Comparison of ENCODE assay signal across 17 cellular contexts in the genomic region with DNA sequence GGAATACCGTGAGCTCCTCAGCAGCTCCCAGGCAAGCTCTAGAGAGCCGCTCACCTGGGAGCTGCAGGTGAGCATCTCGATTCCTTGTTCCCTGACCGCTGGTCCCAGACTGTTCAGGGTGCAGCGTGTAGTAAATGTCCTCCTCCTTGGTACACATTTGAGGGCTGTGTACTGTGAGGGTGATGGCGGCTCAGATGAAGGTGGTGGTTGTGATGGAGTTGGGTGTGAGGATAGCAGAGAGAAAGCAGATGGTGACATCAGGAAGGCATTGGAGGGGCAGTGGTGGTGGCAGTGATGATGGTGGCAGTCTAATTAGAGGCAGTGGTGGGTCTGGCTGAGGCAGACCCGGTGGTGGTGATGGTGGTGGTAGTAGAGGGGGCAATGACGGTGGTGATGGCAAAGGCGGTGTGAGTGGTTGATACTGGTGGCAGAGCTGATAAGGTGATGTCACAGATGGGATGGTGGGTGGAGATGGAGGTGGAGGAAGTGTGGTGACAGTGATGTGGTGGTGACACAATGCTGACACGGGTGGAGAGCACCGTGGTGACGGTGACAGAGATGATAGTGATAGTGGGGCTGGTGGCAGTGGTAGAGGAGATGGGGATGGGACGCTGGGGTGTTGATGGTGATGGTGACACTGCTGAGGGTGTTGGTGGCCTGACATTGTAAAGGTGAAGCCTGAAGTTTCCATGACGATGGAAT. TPM values are rescaled to one million over a fixed set of nuclear protein-coding genes. Genes with fewer than 3 reads are reported as not detected.
A peak's percentile ranks its signal among the peaks of the same experiment; 100 is the strongest.
DNase-seq lines count a peak whose midpoint lies in the region; TF ChIP-seq lines count a peak whose summit lies in the region.
"Had no signal": no experiment of that assay in that cellular context is flagged by ENCODE, and none has a peak within 500 bp of the region (broad histone marks: within the 10 kb centered on the region; RNA-seq: fewer than 3 reads in every experiment).

A gene (minus strand): TSS at position 51 of the 702 bp plus-strand sequence. CDS start 3,645 bp downstream, outside the sequence.

- no peaks in the 10 kb centered on the region for H3K27me3 ChIP-seq in testis
- H3K27me3 ChIP-seq in adrenal gland, result no peaks in the 10 kb centered on the region
- H3K27me3 ChIP-seq: thyroid gland had no signal

- CTCF ChIA-PET in activated CD4-positive, alpha-beta memory T cell treated with anti-CD3 and anti-CD28 coated beads, Interleukin-2, amount 10 ng/mL, durations not matched to agents 7 days and 5 days (lab: Charles Lee), result no interaction called here
- CTCF ChIA-PET in MCF 10A (lab: Yijun Ruan, JAX), result interaction anchor here (0.6 kb wide), 1 partner anchor 372 kb away, joined by 3 read pairs; no protein-coding TSS in a partner anchor

- no TSS peak for BruUV-seq in MCF 10A (replicated peaks; lab: Mats Ljungman, UMichigan)

- H3K4me1 ChIP-seq in testis (no peaks in the 10 kb centered on the region), adrenal gland (replicated peaks in 1 of 2) (no peaks in the 10 kb centered on the region)
- H3K4me1 ChIP-seq: thyroid gland had no signal

- H3K36me3 ChIP-seq in testis (ENCODE audit: low read depth, missing control alignments) (no peaks in the 10 kb centered on the region), adrenal gland (replicated peaks in 1 of 2) (no peaks in the 10 kb centered on the region)
- H3K36me3 ChIP-seq: thyroid gland had no signal

- peak; percentile 39 for DNase-seq in stimulated activated CD4-positive, alpha-beta T cell treated with anti-CD3 and anti-CD28 coated beads, Interleukin-4, amount 100 ng/mL, for 24 hours
- no peak for DNase-seq in stimulated activated CD4-positive, alpha-beta T cell treated with anti-CD3 and anti-CD28 coated beads, Interleukin-12 subunit alpha, Interleukin-12 subunit beta, amount 100 ng/mL, for 4 hours
- peak; percentile 53 for DNase-seq in activated CD4-positive, alpha-beta memory T cell treated with anti-CD3 and anti-CD28 coated beads, Interleukin-2, amount 10 ng/mL, durations not matched to agents 7 days and 5 days
- peak; percentile 37 to 56 for DNase-seq in erythroblast (lab: John Stamatoyannopoulos, UW)
- no peak for DNase-seq in testis
- DNase-seq in HCEC 1CT, result no peak
- DNase-seq in adrenal gland, result no peak
- no peak for DNase-seq in MCF 10A (ENCODE audit: unreplicated experiment)
- DNase-seq: effector CD8-positive, alpha-beta T cell; NCI-H2081; NCI-H524; SHP77 treated with DMSO at 0.1 percent for 48 hours; thyroid gland had no signal

- H3K27me3 Mint-ChIP-seq in activated CD4-positive, alpha-beta memory T cell treated with anti-CD3 and anti-CD28 coated beads, Interleukin-2, amount 10 ng/mL, durations not matched to agents 7 days and 5 days, result peaks cover 24% of the 10 kb centered on the region
- H3K27me3 Mint-ChIP-seq in MCF 10A (ENCODE audit: insufficient read depth, unreplicated experiment), result peaks cover 51% of the 10 kb centered on the region

- intact Hi-C loops in testis (cut with DNase I; ENCODE audit: low total_unique reads) (no loop called here), adrenal gland (cut with DNase I) (no loop called here), MCF 10A (cut with micrococcal nuclease) (no loop called here)

- no peak within 1 kb of the TSS for H3K4me3 ChIP-seq in testis
- H3K4me3 ChIP-seq in adrenal gland, result no peak within 1 kb of the TSS
- H3K4me3 ChIP-seq: thyroid gland had no signal

- H3K36me3 Mint-ChIP-seq in activated CD4-positive, alpha-beta memory T cell treated with anti-CD3 and anti-CD28 coated beads, Interleukin-2, amount 10 ng/mL, durations not matched to agents 7 days and 5 days (ENCODE audit: low read depth), result no peaks in the 10 kb centered on the region
- no peaks in the 10 kb centered on the region for H3K36me3 Mint-ChIP-seq in MCF 10A (ENCODE audit: insufficient read depth, unreplicated experiment)

- peak; percentile 22 for TF ChIP-seq POLR2A in erythroblast (IDR thresholded peaks at IDR 0.05; ENCODE audit: low read length)
- no peak for TF ChIP-seq POLR2A in testis (IDR thresholded peaks at IDR 0.05)
- no peak for TF ChIP-seq POLR2A in adrenal gland (IDR thresholded peaks at IDR 0.05)

- POLR2A ChIA-PET in activated CD4-positive, alpha-beta memory T cell treated with anti-CD3 and anti-CD28 coated beads, Interleukin-2, amount 10 ng/mL, durations not matched to agents 7 days and 5 days (lab: Charles Lee), result interaction anchor here (0.6 kb wide), 1 partner anchor 15 kb away, joined by 3 read pairs; no protein-coding TSS in a partner anchor
- POLR2A ChIA-PET in MCF 10A (lab: Yijun Ruan, JAX), result no interaction called here

- no peaks in the 10 kb centered on the region for H3K9me3 Mint-ChIP-seq in activated CD4-positive, alpha-beta memory T cell treated with anti-CD3 and anti-CD28 coated beads, Interleukin-2, amount 10 ng/mL, durations not matched to agents 7 days and 5 days
- peaks cover 5% of the 10 kb centered on the region for H3K9me3 Mint-ChIP-seq in MCF 10A (ENCODE audit: unreplicated experiment)
- H3K9me3 Mint-ChIP-seq: neural crest cell had no signal

- H3K9me3 ChIP-seq in testis (no peaks in the 10 kb centered on the region), adrenal gland (replicated peaks in 1 of 3) (no peaks in the 10 kb centered on the region)
- H3K9me3 ChIP-seq: thyroid gland had no signal

- WGBS in testis, 2 donors, result 90 to 93% methylated on average over 14 of the region's 14 CpGs
- 75 to 88% (median 87%) methylated on average over 13 to 14 of the region's 14 CpGs for WGBS in adrenal gland, 4 donors

- no peak within 1 kb of the TSS for H3K4me3 Mint-ChIP-seq in activated CD4-positive, alpha-beta memory T cell treated with anti-CD3 and anti-CD28 coated beads, Interleukin-2, amount 10 ng/mL, durations not matched to agents 7 days and 5 days
- no peak within 1 kb of the TSS for H3K4me3 Mint-ChIP-seq in MCF 10A (ENCODE audit: unreplicated experiment)
- H3K4me3 Mint-ChIP-seq: neural crest cell had no signal

- H3K27ac ChIP-seq in testis (no peak within 1 kb of the TSS), adrenal gland (no peak within 1 kb of the TSS)
- H3K27ac ChIP-seq: thyroid gland had no signal

- TF ChIP-seq CTCF in testis (IDR thresholded peaks at IDR 0.05) (no peak), adrenal gland (IDR thresholded peaks at IDR 0.05) (no peak), MCF 10A (IDR thresholded peaks at IDR 0.05; ENCODE audit: unreplicated experiment) (no peak)

- H3K27ac Mint-ChIP-seq in activated CD4-positive, alpha-beta memory T cell treated with anti-CD3 and anti-CD28 coated beads, Interleukin-2, amount 10 ng/mL, durations not matched to agents 7 days and 5 days, result no peak within 1 kb of the TSS
- H3K27ac Mint-ChIP-seq in MCF 10A (ENCODE audit: low read depth, unreplicated experiment), result no peak within 1 kb of the TSS

- peaks cover 16% of the 10 kb centered on the region for H3K4me1 Mint-ChIP-seq in activated CD4-positive, alpha-beta memory T cell treated with anti-CD3 and anti-CD28 coated beads, Interleukin-2, amount 10 ng/mL, durations not matched to agents 7 days and 5 days
- H3K4me1 Mint-ChIP-seq in MCF 10A (ENCODE audit: insufficient read depth, unreplicated experiment), result no peaks in the 10 kb centered on the region
- H3K4me1 Mint-ChIP-seq: neural crest cell had no signal

RNA-seq across cellular contexts. Expression of the gene that starts here (rescaled TPM):
- total RNA-seq in activated CD4-positive, alpha-beta memory T cell treated with anti-CD3 and anti-CD28 coated beads, Interleukin-2, amount 10 ng/mL, durations not matched to agents 7 days and 5 days, result not detected
- total RNA-seq in testis, result 10 to 100 TPM; 18.3 to 46.0 TPM
- 75.0 TPM for polyA plus RNA-seq in testis (ENCODE audit: insufficient read depth, low read depth, low replicate concordance)
- total RNA-seq in adrenal gland, result not detected
- not detected for polyA plus RNA-seq in adrenal gland
- total RNA-seq in MCF 10A (2022), result not detected in 2 replicates
- total RNA-seq: cardiac septum, neural crest cell, thyroid gland had no signal
- polyA plus RNA-seq: adipose tissue, keratinocyte had no signal

Comparison
In these comparisons a context has a peak if more than half of its experiments do, and no peak if none do; other contexts are left out.
1. RNA of the gene that starts here (total RNA-seq): 18.3 to 46.0 TPM in testis; not detected in activated CD4-positive, alpha-beta memory T cell treated with anti-CD3 and anti-CD28 coated beads, Interleukin-2, amount 10 ng/mL, durations not matched to agents 7 days and 5 days, not detected in adrenal gland and not detected in MCF 10A; every median in the first group is over 10 times any median in the second.
2. RNA of the gene that starts here (polyA plus RNA-seq): 75.0 TPM in testis (single experiment); not detected in adrenal gland; every median in the first group is over 10 times any median in the second.
3. DNase-seq: peak in stimulated activated CD4-positive, alpha-beta T cell treated with anti-CD3 and anti-CD28 coated beads, Interleukin-4, amount 100 ng/mL, for 24 hours (single experiment) and erythroblast (2 of 2); none in stimulated activated CD4-positive, alpha-beta T cell treated with anti-CD3 and anti-CD28 coated beads, Interleukin-12 subunit alpha, Interleukin-12 subunit beta, amount 100 ng/mL, for 4 hours (single experiment), testis (single experiment), HCEC 1CT (single experiment), adrenal gland (0 of 7) and MCF 10A (single experiment).
4. Peak in DNase-seq in activated CD4-positive, alpha-beta memory T cell treated with anti-CD3 and anti-CD28 coated beads, Interleukin-2, amount 10 ng/mL, durations not matched to agents 7 days and 5 days; RNA of the gene not detected or under 1 TPM.